11 cellular contexts compared by ENCODE assay signal in genomic region chr1:30771005-30771404, GRCh38. TPM values are rescaled to one million over a fixed set of nuclear protein-coding genes. Genes with fewer than 3 reads are reported as not detected.
"Had no signal": no experiment of that assay in that cellular context is flagged by ENCODE, and none has a peak within 500 bp of the region (broad histone marks: within the 10 kb centered on the region; RNA-seq: fewer than 3 reads in every experiment).

No MANE protein-coding gene starts in this region.

- H3K27ac Mint-ChIP-seq: GM23338, H9, HFFc6 had no signal

- H3K9ac ChIP-seq: GM23248 had no signal

- H3K4me1 Mint-ChIP-seq: GM23338 had no signal

- H2AFZ ChIP-seq: GM23248, GM23338 had no signal

- H3K4me3 ChIP-seq: GM23248, GM23338, HAP-1 had no signal

- H3K36me3 ChIP-seq: HAP-1 had no signal

- H3K27ac ChIP-seq: GM23248 had no signal

- H3K4me2 ChIP-seq: GM23338 had no signal

- H3K9me3 Mint-ChIP-seq: GM23338, H9, HFFc6 had no signal

- FAIRE-seq: H1, H54 had no signal

- DNase-seq: GM23248, GOT3, H7, H9, HCEC 1CT, HFFc6 had no signal

- H3K4me1 ChIP-seq: HAP-1 had no signal

- H3K9me3 ChIP-seq: HAP-1 had no signal

- H3K4me3 Mint-ChIP-seq: GM23338, H9, HFFc6 had no signal

- ATAC-seq: GM23338, HCT116 had no signal

RNA-seq across cellular contexts. Expression of gene LAPTM5, which starts 13.4 kb away (rescaled TPM):
- total RNA-seq: GM23248, GM23338 had no signal

RNA-seq across cellular contexts. Expression of gene MATN1, which starts 47.6 kb away (rescaled TPM):
- total RNA-seq: H9 had no signal
- polyA plus RNA-seq: GM23248 had no signal
